In the genomic region with DNA sequence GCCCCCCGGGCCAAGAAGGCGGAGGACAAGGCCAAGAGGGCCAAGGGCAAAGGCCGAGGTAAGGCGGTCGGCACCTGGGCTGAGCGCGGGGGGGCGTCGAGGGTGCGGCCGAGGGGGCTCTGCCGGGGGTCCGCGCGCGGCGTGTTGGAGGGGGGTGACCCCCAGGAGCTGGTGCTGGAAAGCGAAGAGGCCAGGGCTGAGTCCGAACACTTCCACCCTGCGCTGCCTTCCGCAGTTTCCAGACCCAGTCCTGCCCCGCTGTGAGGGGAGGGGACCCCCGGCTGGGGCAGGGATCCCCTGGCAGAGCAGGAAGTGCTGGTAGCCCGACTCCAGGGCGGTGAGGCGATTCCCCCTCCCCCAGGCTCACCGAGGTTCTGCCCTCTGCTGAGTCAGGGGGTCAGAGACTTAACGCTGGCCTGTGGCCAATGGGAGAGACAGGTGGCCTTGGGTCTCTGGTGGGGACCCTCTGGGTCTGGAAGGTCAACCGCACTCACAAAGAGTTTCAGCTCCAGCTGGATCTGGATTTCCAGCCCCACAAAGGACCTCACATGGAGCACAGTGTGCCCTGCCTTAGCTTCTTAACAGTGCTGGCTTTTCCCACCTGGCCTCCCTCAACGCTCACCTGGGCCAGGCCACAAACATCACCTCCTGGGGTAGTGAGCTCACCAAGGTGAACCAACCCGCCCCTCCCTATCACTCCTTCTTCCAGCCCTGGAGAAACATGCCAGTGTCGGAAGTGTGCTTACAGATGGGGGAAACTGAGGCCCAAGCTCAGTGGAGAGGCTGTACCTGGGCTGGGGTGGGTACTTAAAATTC, we compare ENCODE assay signal across 1 cellular context.
A peak's percentile ranks its signal among the peaks of the same experiment; 100 is the strongest.
TF ChIP-seq lines count a peak whose summit lies in the region.

No MANE protein-coding gene starts in this region.

TF ChIP-seq in HepG2, 621 proteins besides CTCF, POLR2A, EP300 and RAD21 (continued from another document and continues in another):
- TF ChIP-seq TFAP4 (IDR thresholded peaks at IDR 0.05; ENCODE audit: borderline replicate concordance, low read depth) (no peak; the same call in 1 of the 2 replicates), IKZF1 (IDR thresholded peaks at IDR 0.05) (no peak), KDM3A (CRISPR knock-in tag; IDR thresholded peaks at IDR 0.05; ENCODE audit: low read depth) (no peak), SP5 (CRISPR knock-in tag; IDR thresholded peaks at IDR 0.05; ENCODE audit: borderline replicate concordance, low read depth) (peak; percentile 43; the same call in 1 of the 2 replicates), BRCA1 (CRISPR knock-in tag; IDR thresholded peaks at IDR 0.05) (no peak), SETDB1 (CRISPR knock-in tag; IDR thresholded peaks at IDR 0.05; ENCODE audit: borderline replicate concordance) (no peak), ZNF530 (CRISPR knock-in tag; IDR thresholded peaks at IDR 0.05; ENCODE audit: low read depth) (no peak), ZNF331 (CRISPR knock-in tag; IDR thresholded peaks at IDR 0.05) (0 out of 2 replicates have a peak, but pooled peaks have one; percentile 15), RBM39 (IDR thresholded peaks at IDR 0.05; ENCODE audit: low read depth, low read length, poor library complexity, severe bottlenecking) (no peak), POLR2AphosphoS5 (IDR thresholded peaks at IDR 0.05; ENCODE audit: low read depth, low read length) (no peak), ZNF569 (CRISPR knock-in tag; IDR thresholded peaks at IDR 0.05; ENCODE audit: borderline replicate concordance) (no peak), ZFP36 (IDR thresholded peaks at IDR 0.05; ENCODE audit: borderline replicate concordance, low read depth, low read length, partially characterized antibody) (no peak), ZNF576 (CRISPR knock-in tag; IDR thresholded peaks at IDR 0.05) (no peak), ZKSCAN1 (IDR thresholded peaks at IDR 0.05; ENCODE audit: low read length) (no peak), ARNTL (CRISPR knock-in tag; IDR thresholded peaks at IDR 0.05) (no peak), SP140L (CRISPR knock-in tag; IDR thresholded peaks at IDR 0.05; ENCODE audit: borderline replicate concordance) (no peak), ATM (IDR thresholded peaks at IDR 0.05; ENCODE audit: borderline replicate concordance) (no peak), SMARCC2 (IDR thresholded peaks at IDR 0.05) (no peak), TCF7L2 (IDR thresholded peaks at IDR 0.05; ENCODE audit: low read depth, low read length) (no peak), EEA1 (CRISPR knock-in tag; IDR thresholded peaks at IDR 0.05; ENCODE audit: borderline replicate concordance) (no peak; the same call in 1 of the 2 replicates), FOXA3 (CRISPR knock-in tag; IDR thresholded peaks at IDR 0.05) (no peak), JARID2 (CRISPR knock-in tag; IDR thresholded peaks at IDR 0.05; ENCODE audit: insufficient replicate concordance) (no peak), ZNF205 (CRISPR knock-in tag; IDR thresholded peaks at IDR 0.05) (no peak), ZBTB3 (CRISPR knock-in tag; IDR thresholded peaks at IDR 0.05; ENCODE audit: borderline replicate concordance, low read depth) (no peak), UBTF (CRISPR knock-in tag; IDR thresholded peaks at IDR 0.05) (peak; percentile 44), ZNF75D (CRISPR knock-in tag; IDR thresholded peaks at IDR 0.05; ENCODE audit: borderline replicate concordance) (no peak), HNRNPLL (IDR thresholded peaks at IDR 0.05; ENCODE audit: low read depth, low read length, poor library complexity, severe bottlenecking) (peak; percentile 18), CEBPG (CRISPR knock-in tag; IDR thresholded peaks at IDR 0.05) (no peak), HNRNPL (IDR thresholded peaks at IDR 0.05; ENCODE audit: low read depth, low read length) (peak; percentile 44; the same call in 1 of the 2 replicates), ZNF251 (CRISPR knock-in tag; IDR thresholded peaks at IDR 0.05) (no peak), STAG1 (CRISPR knock-in tag; IDR thresholded peaks at IDR 0.05) (no peak), RFXAP (CRISPR knock-in tag; IDR thresholded peaks at IDR 0.05; ENCODE audit: borderline replicate concordance) (no peak), SOX5 (CRISPR knock-in tag; IDR thresholded peaks at IDR 0.05; ENCODE audit: borderline replicate concordance) (no peak), SMYD3 (CRISPR knock-in tag; IDR thresholded peaks at IDR 0.05) (no peak), HES4 (CRISPR knock-in tag; IDR thresholded peaks at IDR 0.05; ENCODE audit: borderline replicate concordance) (no peak), MLX (CRISPR knock-in tag; IDR thresholded peaks at IDR 0.05) (no peak), XBP1 (CRISPR knock-in tag; IDR thresholded peaks at IDR 0.05) (no peak), ZNF431 (CRISPR knock-in tag; IDR thresholded peaks at IDR 0.05; ENCODE audit: borderline replicate concordance, low read depth) (no peak), ZFP91 (CRISPR knock-in tag; IDR thresholded peaks at IDR 0.05; ENCODE audit: borderline replicate concordance) (peak; percentile 45; the same call in 1 of the 2 replicates), MED8 (CRISPR knock-in tag; IDR thresholded peaks at IDR 0.05; ENCODE audit: insufficient replicate concordance) (no peak), ZC3H13 (CRISPR knock-in tag; IDR thresholded peaks at IDR 0.05) (no peak), ATAD3A (CRISPR knock-in tag; IDR thresholded peaks at IDR 0.05) (no peak), KAT8 (CRISPR knock-in tag; IDR thresholded peaks at IDR 0.05) (no peak), NFKBIZ (CRISPR knock-in tag; IDR thresholded peaks at IDR 0.05) (no peak), ZSCAN12 (CRISPR knock-in tag; IDR thresholded peaks at IDR 0.05) (no peak), GLI4 (CRISPR knock-in tag; IDR thresholded peaks at IDR 0.05; ENCODE audit: borderline replicate concordance) (no peak; the same call in 1 of the 2 replicates), ZNF230 (CRISPR knock-in tag; IDR thresholded peaks at IDR 0.05) (no peak), GFI1 (CRISPR knock-in tag; IDR thresholded peaks at IDR 0.05; ENCODE audit: borderline replicate concordance) (no peak), CREBL2 (CRISPR knock-in tag; IDR thresholded peaks at IDR 0.05; ENCODE audit: borderline replicate concordance) (no peak), GPBP1L1 (CRISPR knock-in tag; IDR thresholded peaks at IDR 0.05) (no peak), ZNF3 (CRISPR knock-in tag; IDR thresholded peaks at IDR 0.05) (no peak), ZNF207 (IDR thresholded peaks at IDR 0.05; ENCODE audit: borderline replicate concordance) (no peak), ATF1 (CRISPR knock-in tag; IDR thresholded peaks at IDR 0.05) (no peak), ISL2 (CRISPR knock-in tag; IDR thresholded peaks at IDR 0.05) (no peak), TBX2 (CRISPR knock-in tag; IDR thresholded peaks at IDR 0.05; ENCODE audit: borderline replicate concordance) (peak; percentile 83), NFE2L1 (CRISPR knock-in tag; IDR thresholded peaks at IDR 0.05; ENCODE audit: borderline replicate concordance) (no peak), ZNF891 (CRISPR knock-in tag; IDR thresholded peaks at IDR 0.05) (peak; percentile 33; the same call in 1 of the 2 replicates), SMAD3 (CRISPR knock-in tag; IDR thresholded peaks at IDR 0.05) (no peak), ZNF441 (CRISPR knock-in tag; IDR thresholded peaks at IDR 0.05; ENCODE audit: borderline replicate concordance) (0 out of 2 replicates have a peak, but pooled peaks have one; percentile 55), ZNF749 (CRISPR knock-in tag; IDR thresholded peaks at IDR 0.05; ENCODE audit: borderline replicate concordance) (no peak), ATF2 (CRISPR knock-in tag; IDR thresholded peaks at IDR 0.05) (no peak; the same call in 1 of the 2 replicates)
- TF ChIP-seq, protein P1, sequence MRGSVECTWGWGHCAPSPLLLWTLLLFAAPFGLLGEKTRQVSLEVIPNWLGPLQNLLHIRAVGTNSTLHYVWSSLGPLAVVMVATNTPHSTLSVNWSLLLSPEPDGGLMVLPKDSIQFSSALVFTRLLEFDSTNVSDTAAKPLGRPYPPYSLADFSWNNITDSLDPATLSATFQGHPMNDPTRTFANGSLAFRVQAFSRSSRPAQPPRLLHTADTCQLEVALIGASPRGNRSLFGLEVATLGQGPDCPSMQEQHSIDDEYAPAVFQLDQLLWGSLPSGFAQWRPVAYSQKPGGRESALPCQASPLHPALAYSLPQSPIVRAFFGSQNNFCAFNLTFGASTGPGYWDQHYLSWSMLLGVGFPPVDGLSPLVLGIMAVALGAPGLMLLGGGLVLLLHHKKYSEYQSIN (CRISPR knock-in tag; IDR thresholded peaks at IDR 0.05; ENCODE audit: borderline replicate concordance) = no peak
- TF ChIP-seq, protein P2, sequence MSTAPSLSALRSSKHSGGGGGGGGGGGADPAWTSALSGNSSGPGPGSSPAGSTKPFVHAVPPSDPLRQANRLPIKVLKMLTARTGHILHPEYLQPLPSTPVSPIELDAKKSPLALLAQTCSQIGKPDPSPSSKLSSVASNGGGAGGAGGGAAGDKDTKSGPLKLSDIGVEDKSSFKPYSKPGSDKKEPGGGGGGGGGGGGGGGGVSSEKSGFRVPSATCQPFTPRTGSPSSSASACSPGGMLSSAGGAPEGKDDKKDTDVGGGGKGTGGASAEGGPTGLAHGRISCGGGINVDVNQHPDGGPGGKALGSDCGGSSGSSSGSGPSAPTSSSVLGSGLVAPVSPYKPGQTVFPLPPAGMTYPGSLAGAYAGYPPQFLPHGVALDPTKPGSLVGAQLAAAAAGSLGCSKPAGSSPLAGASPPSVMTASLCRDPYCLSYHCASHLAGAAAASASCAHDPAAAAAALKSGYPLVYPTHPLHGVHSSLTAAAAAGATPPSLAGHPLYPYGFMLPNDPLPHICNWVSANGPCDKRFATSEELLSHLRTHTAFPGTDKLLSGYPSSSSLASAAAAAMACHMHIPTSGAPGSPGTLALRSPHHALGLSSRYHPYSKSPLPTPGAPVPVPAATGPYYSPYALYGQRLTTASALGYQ (CRISPR knock-in tag; IDR thresholded peaks at IDR 0.05) = no peak
